18 cellular contexts compared by ENCODE assay signal in the genomic region with DNA sequence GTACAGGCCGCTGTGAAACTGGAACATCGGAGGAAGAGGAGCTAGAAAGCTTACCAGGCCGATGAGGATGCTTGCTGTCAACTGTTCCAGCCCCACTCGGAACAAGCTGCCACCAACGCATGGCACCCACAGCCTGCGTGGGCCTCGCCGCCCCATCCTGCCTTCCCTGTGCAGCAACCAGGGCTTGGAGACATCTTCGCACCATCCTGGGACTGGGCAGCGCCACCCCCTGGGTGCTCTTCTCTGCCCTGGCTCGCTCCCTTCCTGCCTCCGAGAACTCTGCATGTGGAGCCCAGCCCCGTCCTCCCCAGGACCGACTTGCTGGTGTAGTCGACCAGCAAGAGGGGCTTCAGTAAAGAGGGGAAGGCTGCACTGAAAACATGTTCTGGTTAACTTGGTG. TPM values are rescaled to one million over a fixed set of nuclear protein-coding genes. Genes with fewer than 3 reads are reported as not detected.
DNase-seq lines count a peak whose midpoint lies in the region; ATAC-seq, FAIRE-seq and TF ChIP-seq lines count a peak whose summit lies in the region.
"Had no signal": no experiment of that assay in that cellular context is flagged by ENCODE, and none has a peak within 500 bp of the region (broad histone marks: within the 10 kb centered on the region; RNA-seq: fewer than 3 reads in every experiment).

No MANE protein-coding gene starts in this region.

- H4K8ac ChIP-seq in neuronal stem cell (ENCODE audit: low read depth, low read length), result no peak overlapping the region

- no peak overlapping the region for H3K4ac ChIP-seq in neuronal stem cell (ENCODE audit: low read length)

- H2BK120ac ChIP-seq in neuronal stem cell (ENCODE audit: low read depth, low read length), result no peak overlapping the region

- no peak overlapping the region for H3K4me3 ChIP-seq in neuronal stem cell (ENCODE audit: low read length in 2 of 2)

- no peak for TF ChIP-seq CTCF in WTC11 (IDR thresholded peaks at IDR 0.05)

- H3K4me3 Mint-ChIP-seq in WTC11, result no peak overlapping the region
- H3K4me3 Mint-ChIP-seq: CD4-positive, alpha-beta T cell had no signal

- whole genome bisulfite sequencing in neuronal stem cell (ENCODE audit: extremely low coverage in 2 of 2, insufficient read length in 2 of 2, insufficient replicate concordance in 1 of 2), 2 donors, result no CpG with 5 or more reads among the region's 15 CpGs

- no peak overlapping the region for H3K9ac ChIP-seq in neuronal stem cell (ENCODE audit: low read depth, low read length, poor library complexity)

- H3K27me3 ChIP-seq in neuronal stem cell (ENCODE audit: control insufficient read depth in 3 of 3, insufficient read depth in 3 of 3, low read depth in 1 of 3, low read length in 3 of 3), result no peaks in the 10 kb centered on the region
- H3K27me3 ChIP-seq: BE2C had no signal

- H3K9me3 Mint-ChIP-seq in WTC11, result peaks cover 16% of the 10 kb centered on the region

- peak; percentile 38 for FAIRE-seq in HTR-8/SVneo (lab: Jason Lieb, UNC)
- FAIRE-seq: A204.1, D721Med, G401.6, GM12891 had no signal

- CTCF ChIA-PET in WTC11 (lab: Charles Lee), result interaction anchor here (1.5 kb wide), 1 partner anchor 17 kb away, joined by 7 read pairs; no protein-coding TSS in a partner anchor

- no peak overlapping the region for H3K27ac ChIP-seq in neuronal stem cell (replicated peaks; ENCODE audit: low read length)
- H3K27ac ChIP-seq: C4-2B had no signal

- POLR2A ChIA-PET in WTC11 (lab: Charles Lee), result no interaction called here

- ATAC-seq in WTC11 (no peak), GM19328 (IDR thresholded peaks at IDR 0.05; ENCODE audit: unreplicated experiment) (no peak), HG03108 (IDR thresholded peaks at IDR 0.05; ENCODE audit: unreplicated experiment) (no peak)

- H3K4me1 ChIP-seq in neuronal stem cell (ENCODE audit: control insufficient read depth in 2 of 2, insufficient read depth in 1 of 2, low read depth in 1 of 2, low read length in 2 of 2), result no peaks in the 10 kb centered on the region
- H3K4me1 ChIP-seq: BE2C, Caco-2 had no signal

- peaks cover 37 to 78% of the 10 kb centered on the region in 2 donors for H3K36me3 ChIP-seq in neuronal stem cell (replicated peaks in 1 of 2; ENCODE audit: control insufficient read depth in 2 of 2, insufficient read depth in 2 of 2, low read length in 2 of 2)
- H3K36me3 ChIP-seq: BE2C had no signal

- H2BK15ac ChIP-seq in neuronal stem cell (ENCODE audit: low read length), result no peak overlapping the region

- H2BK5ac ChIP-seq in neuronal stem cell (ENCODE audit: low read length), result no peak overlapping the region

- H3K14ac ChIP-seq in neuronal stem cell (ENCODE audit: low read length), result no peak overlapping the region

- no peak overlapping the region for H3K4me2 ChIP-seq in neuronal stem cell (ENCODE audit: insufficient read depth, low read length, poor library complexity, severe bottlenecking)

- no peak overlapping the region for H2AK5ac ChIP-seq in neuronal stem cell (ENCODE audit: low read depth, low read length)

- no peaks in the 10 kb centered on the region for H3K4me1 Mint-ChIP-seq in WTC11

- H3K9me3 ChIP-seq in neuronal stem cell (replicated peaks in 1 of 2; ENCODE audit: control insufficient read depth in 2 of 2, insufficient read depth in 1 of 2, low read depth in 1 of 2, low read length in 2 of 2), result peaks cover 16 to 28% of the 10 kb centered on the region in 2 donors
- H3K9me3 ChIP-seq: BE2C had no signal

- no peak overlapping the region for H4K91ac ChIP-seq in neuronal stem cell (ENCODE audit: low read depth, low read length, poor library complexity)

- peaks cover 2% of the 10 kb centered on the region for H3K79me1 ChIP-seq in neuronal stem cell (ENCODE audit: low read depth, low read length)

- H2BK12ac ChIP-seq in neuronal stem cell (ENCODE audit: low read length), result no peak overlapping the region

- H2AFZ ChIP-seq in neuronal stem cell (ENCODE audit: low read length), result no peak overlapping the region

- DNase-seq in HTR-8/SVneo (ENCODE audit: insufficient read length, low spot score), result no peak
- no peak for DNase-seq in WTC11 (ENCODE audit: low spot score)
- no peak for DNase-seq in neuronal stem cell (ENCODE audit: low spot score)
- no peak for DNase-seq in glomerular visceral epithelial cell (ENCODE audit: extremely low spot score)
- DNase-seq: ACHN; BE2C; Caco-2; CD4-positive, alpha-beta T cell; GOT3; H7; KBM-7 had no signal

- peaks cover 5% of the 10 kb centered on the region; the same call in 1 of the 2 replicates for H3K27me3 Mint-ChIP-seq in WTC11 (ENCODE audit: low read depth)
- H3K27me3 Mint-ChIP-seq: CD4-positive, alpha-beta T cell had no signal

- H3K18ac ChIP-seq in neuronal stem cell (ENCODE audit: low read length), result no peak overlapping the region

- no peak overlapping the region for H3K27ac Mint-ChIP-seq in WTC11
- H3K27ac Mint-ChIP-seq: CD4-positive, alpha-beta T cell had no signal

- H3K36me3 Mint-ChIP-seq in WTC11, result peaks cover 68% of the 10 kb centered on the region

- H3K23ac ChIP-seq in neuronal stem cell (ENCODE audit: low read depth, low read length, poor library complexity), result peak overlapping the region; percentile 76

TF ChIP-seq in WTC11, 78 proteins besides CTCF, POLR2A, EP300 and RAD21:
- TF ChIP-seq, protein P1, sequence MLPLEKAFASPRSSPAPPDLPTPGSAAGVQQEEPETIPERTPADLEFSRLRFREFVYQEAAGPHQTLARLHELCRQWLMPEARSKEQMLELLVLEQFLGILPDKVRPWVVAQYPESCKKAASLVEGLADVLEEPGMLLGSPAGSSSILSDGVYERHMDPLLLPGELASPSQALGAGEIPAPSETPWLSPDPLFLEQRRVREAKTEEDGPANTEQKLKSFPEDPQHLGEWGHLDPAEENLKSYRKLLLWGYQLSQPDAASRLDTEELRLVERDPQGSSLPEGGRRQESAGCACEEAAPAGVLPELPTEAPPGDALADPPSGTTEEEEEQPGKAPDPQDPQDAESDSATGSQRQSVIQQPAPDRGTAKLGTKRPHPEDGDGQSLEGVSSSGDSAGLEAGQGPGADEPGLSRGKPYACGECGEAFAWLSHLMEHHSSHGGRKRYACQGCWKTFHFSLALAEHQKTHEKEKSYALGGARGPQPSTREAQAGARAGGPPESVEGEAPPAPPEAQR (CRISPR knock-in tag; IDR thresholded peaks at IDR 0.05), result no peak
- TF ChIP-seq FOXJ3 (CRISPR knock-in tag; IDR thresholded peaks at IDR 0.05; ENCODE audit: borderline replicate concordance) (no peak), NR3C1 (CRISPR knock-in tag; conservative IDR thresholded peaks at IDR 0.05; ENCODE audit: low read depth) (no peak), RELA (CRISPR knock-in tag; IDR thresholded peaks at IDR 0.05; ENCODE audit: borderline replicate concordance) (0 out of 2 replicates have a peak, but pooled peaks have one; percentile 49), ZNF416 (CRISPR knock-in tag; IDR thresholded peaks at IDR 0.05) (no peak)
- TF ChIP-seq, protein P2, sequence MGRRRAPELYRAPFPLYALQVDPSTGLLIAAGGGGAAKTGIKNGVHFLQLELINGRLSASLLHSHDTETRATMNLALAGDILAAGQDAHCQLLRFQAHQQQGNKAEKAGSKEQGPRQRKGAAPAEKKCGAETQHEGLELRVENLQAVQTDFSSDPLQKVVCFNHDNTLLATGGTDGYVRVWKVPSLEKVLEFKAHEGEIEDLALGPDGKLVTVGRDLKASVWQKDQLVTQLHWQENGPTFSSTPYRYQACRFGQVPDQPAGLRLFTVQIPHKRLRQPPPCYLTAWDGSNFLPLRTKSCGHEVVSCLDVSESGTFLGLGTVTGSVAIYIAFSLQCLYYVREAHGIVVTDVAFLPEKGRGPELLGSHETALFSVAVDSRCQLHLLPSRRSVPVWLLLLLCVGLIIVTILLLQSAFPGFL (CRISPR knock-in tag; IDR thresholded peaks at IDR 0.05; ENCODE audit: borderline replicate concordance), result no peak
- TF ChIP-seq, protein P3, sequence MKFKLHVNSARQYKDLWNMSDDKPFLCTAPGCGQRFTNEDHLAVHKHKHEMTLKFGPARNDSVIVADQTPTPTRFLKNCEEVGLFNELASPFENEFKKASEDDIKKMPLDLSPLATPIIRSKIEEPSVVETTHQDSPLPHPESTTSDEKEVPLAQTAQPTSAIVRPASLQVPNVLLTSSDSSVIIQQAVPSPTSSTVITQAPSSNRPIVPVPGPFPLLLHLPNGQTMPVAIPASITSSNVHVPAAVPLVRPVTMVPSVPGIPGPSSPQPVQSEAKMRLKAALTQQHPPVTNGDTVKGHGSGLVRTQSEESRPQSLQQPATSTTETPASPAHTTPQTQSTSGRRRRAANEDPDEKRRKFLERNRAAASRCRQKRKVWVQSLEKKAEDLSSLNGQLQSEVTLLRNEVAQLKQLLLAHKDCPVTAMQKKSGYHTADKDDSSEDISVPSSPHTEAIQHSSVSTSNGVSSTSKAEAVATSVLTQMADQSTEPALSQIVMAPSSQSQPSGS (CRISPR knock-in tag; IDR thresholded peaks at IDR 0.05; ENCODE audit: borderline replicate concordance, low read depth), result no peak

RNA-seq across cellular contexts. Expression of a gene that starts 10.8 kb away (rescaled TPM):
- total RNA-seq in WTC11 (2021), result 23.9 to 27.4 TPM (median 24.0 TPM) in 3 replicates
- polyA plus RNA-seq in neuronal stem cell (2013, experiment 1 of 2), result 33.2 TPM
- 35.6 TPM for polyA plus RNA-seq in neuronal stem cell (2013, experiment 2 of 2)
